18 cellular contexts compared by ENCODE assay signal in genomic region chr12:49872781-49873181, GRCh38. TPM values are rescaled to one million over a fixed set of nuclear protein-coding genes. Genes with fewer than 3 reads are reported as not detected.
A peak's percentile ranks its signal among the peaks of the same experiment; 100 is the strongest.
DNase-seq lines count a peak whose midpoint lies in the region; TF ChIP-seq lines count a peak whose summit lies in the region.
"Had no signal": no experiment of that assay in that cellular context is flagged by ENCODE, and none has a peak within 500 bp of the region (broad histone marks: within the 10 kb centered on the region; RNA-seq: fewer than 3 reads in every experiment).

No MANE protein-coding gene starts in this region.

- no peak overlapping the region for H3K4me3 Mint-ChIP-seq in endodermal cell
- H3K4me3 Mint-ChIP-seq: activated naive CD8-positive, alpha-beta T cell treated with anti-CD3 and anti-CD28 coated beads for 36 hours; natural killer cell treated with Interleukin-12 subunit alpha and Interleukin-12 subunit beta and Interleukin-15 and Interleukin-18, amount 100 ng/mL, for 72 hours had no signal

- H3K27me3 ChIP-seq in endodermal cell (ENCODE audit: control insufficient read depth, insufficient read depth, low read length, poor library complexity, severe bottlenecking): no peaks in the 10 kb centered on the region
- H3K27me3 ChIP-seq in parathyroid adenoma (ENCODE audit: control insufficient read depth, insufficient read depth, low read length): no peaks in the 10 kb centered on the region
- H3K27me3 ChIP-seq in stomach: no peaks in the 10 kb centered on the region
- H3K27me3 ChIP-seq in tibial nerve: no peaks in the 10 kb centered on the region
- H3K27me3 ChIP-seq: transverse colon had no signal

- no peaks in the 10 kb centered on the region for H3K36me3 ChIP-seq in endodermal cell (ENCODE audit: control insufficient read depth, insufficient read depth, low read length)
- H3K36me3 ChIP-seq in parathyroid adenoma (ENCODE audit: control insufficient read depth, insufficient read depth, low read length): no peaks in the 10 kb centered on the region
- H3K36me3 ChIP-seq in stomach: no peaks in the 10 kb centered on the region
- H3K36me3 ChIP-seq in tibial nerve: no peaks in the 10 kb centered on the region
- H3K36me3 ChIP-seq: transverse colon had no signal

- TF ChIP-seq POLR2A in stomach (IDR thresholded peaks at IDR 0.05) (no peak), tibial nerve (IDR thresholded peaks at IDR 0.05) (no peak)

- intact Hi-C loops in stomach (cut with DNase I; ENCODE audit: low total_unique reads): no loop called here

- H3K9me3 ChIP-seq in endodermal cell (ENCODE audit: control insufficient read depth, low read length) (no peaks in the 10 kb centered on the region), parathyroid adenoma (ENCODE audit: control insufficient read depth, low read length) (no peaks in the 10 kb centered on the region), stomach (no peaks in the 10 kb centered on the region), tibial nerve (no peaks in the 10 kb centered on the region)
- H3K9me3 ChIP-seq: transverse colon had no signal

- H3K4me2 ChIP-seq in parathyroid adenoma (ENCODE audit: low read length): peak overlapping the region; percentile 52

- no peak overlapping the region for H3K27ac Mint-ChIP-seq in endodermal cell
- H3K27ac Mint-ChIP-seq: activated naive CD8-positive, alpha-beta T cell treated with anti-CD3 and anti-CD28 coated beads for 36 hours; natural killer cell treated with Interleukin-12 subunit alpha and Interleukin-12 subunit beta and Interleukin-15 and Interleukin-18, amount 100 ng/mL, for 72 hours had no signal

- no peak overlapping the region for H2AFZ ChIP-seq in parathyroid adenoma

- DNase-seq in DMS79 treated with DMSO at 0.1 percent for 48 hours (lab: John Stamatoyannopoulos, UW) (peak; percentile 7), DMS79 (lab: John Stamatoyannopoulos, UW) (no peak), NCI-H2196 treated with DMSO at 0.1 percent for 48 hours (lab: John Stamatoyannopoulos, UW; ENCODE audit: unreplicated experiment) (peak; percentile 43), endodermal cell (peak; percentile 50), stomach (no peak), tibial nerve (ENCODE audit: low spot score in 2 of 2) (no peak)
- DNase-seq in activated CD4-positive, alpha-beta T cell treated with anti-CD3 and anti-CD28 coated beads, Interleukin-2, amount 50 U/mL, for 1 hour: no peak
- DNase-seq: activated naive CD8-positive, alpha-beta T cell treated with anti-CD3 and anti-CD28 coated beads for 36 hours; Calu3; left colon; MV-4-11; NCI-H524; small intestine; transverse colon had no signal

- peaks cover 3% of the 10 kb centered on the region for H3K4me1 Mint-ChIP-seq in endodermal cell
- H3K4me1 Mint-ChIP-seq: activated naive CD8-positive, alpha-beta T cell treated with anti-CD3 and anti-CD28 coated beads for 36 hours had no signal

- no peaks in the 10 kb centered on the region for H3K4me1 ChIP-seq in endodermal cell (ENCODE audit: control insufficient read depth, insufficient read depth, low read length)
- H3K4me1 ChIP-seq in parathyroid adenoma: peaks cover 76% of the 10 kb centered on the region
- peaks cover 21 to 24% (median 22%) of the 10 kb centered on the region in 4 donors for H3K4me1 ChIP-seq in stomach
- peaks cover 0 to 44% (median 10%) of the 10 kb centered on the region in 4 donors for H3K4me1 ChIP-seq in tibial nerve

- TF ChIP-seq CTCF in endodermal cell (conservative IDR thresholded peaks at IDR 0.05) (no peak), parathyroid adenoma (IDR thresholded peaks at IDR 0.05) (no peak), stomach (IDR thresholded peaks at IDR 0.05) (no peak), tibial nerve (IDR thresholded peaks at IDR 0.05) (no peak)

- H3K4me3 ChIP-seq in endodermal cell (ENCODE audit: low read length) (no peak overlapping the region), parathyroid adenoma (ENCODE audit: low read depth, low read length) (no peak overlapping the region), stomach (no peak overlapping the region), tibial nerve (no peak overlapping the region)
- H3K4me3 ChIP-seq: transverse colon had no signal

- WGBS in endodermal cell (ENCODE audit: insufficient coverage in 1 of 2, insufficient read length in 1 of 2), 2 experiments: 86 to 87% methylated on average over 6 of the region's 6 CpGs
- WGBS in stomach, 5 donors: 70 to 81% (median 76%) methylated on average over 6 of the region's 6 CpGs
- 51 to 73% methylated on average over 6 of the region's 6 CpGs for WGBS in tibial nerve, 2 donors

- TF ChIP-seq EP300 in stomach (IDR thresholded peaks at IDR 0.05) (no peak), tibial nerve (IDR thresholded peaks at IDR 0.05) (no peak)

- peaks cover 10% of the 10 kb centered on the region for H3K27me3 Mint-ChIP-seq in endodermal cell (ENCODE audit: insufficient read depth)
- H3K27me3 Mint-ChIP-seq: activated naive CD8-positive, alpha-beta T cell treated with anti-CD3 and anti-CD28 coated beads for 36 hours had no signal

- no peak overlapping the region for H3K9ac ChIP-seq in endodermal cell (ENCODE audit: extremely low read depth, low read length, poor library complexity, severe bottlenecking)
- H3K9ac ChIP-seq in parathyroid adenoma: no peak overlapping the region

- no peaks in the 10 kb centered on the region for H3K36me3 Mint-ChIP-seq in endodermal cell (ENCODE audit: low read depth)
- H3K36me3 Mint-ChIP-seq: activated naive CD8-positive, alpha-beta T cell treated with anti-CD3 and anti-CD28 coated beads for 36 hours; natural killer cell treated with Interleukin-12 subunit alpha and Interleukin-12 subunit beta and Interleukin-15 and Interleukin-18, amount 100 ng/mL, for 72 hours had no signal

- no peak overlapping the region for H3K27ac ChIP-seq in endodermal cell (ENCODE audit: low read depth, low read length)
- peak overlapping the region; percentile 99 for H3K27ac ChIP-seq in parathyroid adenoma
- no peak overlapping the region for H3K27ac ChIP-seq in stomach
- H3K27ac ChIP-seq in tibial nerve: peak overlapping the region in 2 of 4 donors; percentile 5 to 78
- H3K27ac ChIP-seq: transverse colon had no signal

- H3K9me3 Mint-ChIP-seq in endodermal cell: no peaks in the 10 kb centered on the region
- H3K9me3 Mint-ChIP-seq: activated naive CD8-positive, alpha-beta T cell treated with anti-CD3 and anti-CD28 coated beads for 36 hours had no signal

- H3K79me2 ChIP-seq in parathyroid adenoma: no peaks in the 10 kb centered on the region

RNA-seq across cellular contexts. Expression of gene BCDIN3D, which starts 29.9 kb away (rescaled TPM):
- total RNA-seq in endodermal cell (1 to 10 TPM; 2.8 to 3.8 TPM), stomach (10 to 100 TPM in 1 of 5 donors, 1 to 10 TPM in 2, under 1 TPM in 1, not detected in 1; 0.58 to 14.7 (median 3.6) TPM), tibial nerve (1 to 10 TPM; 1.2 to 4.2 (median 2.5) TPM)
- polyA plus RNA-seq in endodermal cell (2013, experiment 1 of 2): 4.8 TPM
- 5.1 TPM for polyA plus RNA-seq in endodermal cell (2013, experiment 2 of 2)
- 1 to 10 TPM; 1.8 to 2.7 (median 2.6) TPM for polyA plus RNA-seq in stomach

RNA-seq across cellular contexts. Expression of gene FAIM2, which starts 30.9 kb away (rescaled TPM):
- total RNA-seq in endodermal cell (not detected), stomach (10 to 100 TPM in 2 of 5 donors, 1 to 10 TPM in 3; 1.2 to 44.6 (median 2.2) TPM), tibial nerve (10 to 100 TPM in 3 of 4 donors, 1 to 10 TPM in 1; 6.9 to 68.6 (median 36.9) TPM)
- polyA plus RNA-seq in endodermal cell (2013, experiment 1 of 2): 4.4 TPM
- polyA plus RNA-seq in endodermal cell (2013, experiment 2 of 2): 3.2 TPM
- polyA plus RNA-seq in stomach: 1 to 10 TPM; 1.1 to 1.8 (median 1.6) TPM
- total RNA-seq: A172, Calu3, dermis microvascular lymphatic vessel endothelial cell had no signal

RNA-seq across cellular contexts. Expression of gene NCKAP5L, which starts 44.6 kb away (rescaled TPM):
- 10 to 100 TPM; 21.2 to 24.1 TPM for total RNA-seq in endodermal cell
- 28.0 TPM for polyA plus RNA-seq in endodermal cell (2013, experiment 1 of 2)
- polyA plus RNA-seq in endodermal cell (2013, experiment 2 of 2): 25.4 TPM
- 10 to 100 TPM in 2 of 5 donors, 1 to 10 TPM in 3; 4.9 to 16.5 (median 8.3) TPM for total RNA-seq in stomach
- polyA plus RNA-seq in stomach: 1 to 10 TPM; 3.5 to 9.7 (median 4.1) TPM
- total RNA-seq in tibial nerve: 10 to 100 TPM; 36.1 to 70.2 (median 44.7) TPM

Comparison
In these comparisons a context has a peak if more than half of its experiments do, and no peak if none do; other contexts are left out.
1. DNase-seq: peak in DMS79 treated with DMSO at 0.1 percent for 48 hours (single experiment), NCI-H2196 treated with DMSO at 0.1 percent for 48 hours (single experiment) and endodermal cell (single experiment); none in DMS79 (single experiment), stomach (single experiment), tibial nerve (0 of 2) and activated CD4-positive, alpha-beta T cell treated with anti-CD3 and anti-CD28 coated beads, Interleukin-2, amount 50 U/mL, for 1 hour (single experiment).